17 cellular contexts compared by ENCODE assay signal in the genomic region with DNA sequence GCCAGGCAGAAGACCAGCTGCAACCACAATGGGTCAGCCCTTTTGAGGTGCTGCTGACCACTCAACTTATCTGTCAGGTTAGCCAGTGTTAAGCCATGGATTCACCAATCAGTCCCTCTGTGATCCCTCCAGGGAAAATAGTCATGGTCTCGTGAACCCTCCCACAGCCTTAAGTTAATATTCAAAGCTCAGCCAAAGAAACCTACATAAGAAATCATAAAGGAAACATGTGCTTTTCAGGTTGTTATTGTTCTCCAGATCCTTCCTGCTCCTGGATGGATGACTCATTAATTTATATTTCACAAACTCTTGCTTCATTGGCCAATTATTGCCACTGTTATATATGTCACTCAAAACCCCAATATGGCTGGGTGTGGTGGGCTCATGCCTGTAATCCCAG.
A peak's percentile ranks its signal among the peaks of the same experiment; 100 is the strongest.
DNase-seq lines count a peak whose midpoint lies in the region; ATAC-seq and TF ChIP-seq lines count a peak whose summit lies in the region.
"Had no signal": no experiment of that assay in that cellular context is flagged by ENCODE, and none has a peak within 500 bp of the region (broad histone marks: within the 10 kb centered on the region; RNA-seq: fewer than 3 reads in every experiment).

No MANE protein-coding gene starts in this region.

- H3K36me3 ChIP-seq in breast epithelium = no peaks in the 10 kb centered on the region
- no peaks in the 10 kb centered on the region for H3K36me3 ChIP-seq in transverse colon
- H3K36me3 ChIP-seq: BLaER1, HAP-1 had no signal

- no TSS peak for BruUV-seq in MCF 10A (replicated peaks; lab: Mats Ljungman, UMichigan)

- H3K27ac ChIP-seq in breast epithelium = no peak overlapping the region
- H3K27ac ChIP-seq in transverse colon = no peak overlapping the region
- H3K27ac ChIP-seq: 22Rv1, BLaER1 had no signal

- H3K36me3 Mint-ChIP-seq in MCF 10A (ENCODE audit: insufficient read depth, unreplicated experiment) = no peaks in the 10 kb centered on the region
- H3K36me3 Mint-ChIP-seq: CD8-positive, alpha-beta memory T cell had no signal

- no peaks in the 10 kb centered on the region for H3K27me3 Mint-ChIP-seq in MCF 10A (ENCODE audit: insufficient read depth, unreplicated experiment)
- H3K27me3 Mint-ChIP-seq in stimulated activated naive CD8-positive, alpha-beta T cell treated with anti-CD3 and anti-CD28 coated beads, Interleukin-15, amount 100 ng/mL, for 72 hours = no peaks in the 10 kb centered on the region

- CTCF ChIA-PET in MCF 10A (lab: Yijun Ruan, JAX) = interaction anchor here (0.8 kb wide), 1 partner anchor 75 kb away, joined by 5 read pairs; no protein-coding TSS in a partner anchor

- TF ChIP-seq POLR2A in breast epithelium (IDR thresholded peaks at IDR 0.05) (no peak), transverse colon (IDR thresholded peaks at IDR 0.05) (no peak)

- no peak overlapping the region for H3K4me3 Mint-ChIP-seq in MCF 10A (ENCODE audit: unreplicated experiment)
- no peak overlapping the region for H3K4me3 Mint-ChIP-seq in stimulated activated naive CD8-positive, alpha-beta T cell treated with anti-CD3 and anti-CD28 coated beads, Interleukin-15, amount 100 ng/mL, for 72 hours
- H3K4me3 Mint-ChIP-seq: CD8-positive, alpha-beta memory T cell had no signal

- POLR2A ChIA-PET in MCF 10A (lab: Yijun Ruan, JAX) = interaction anchor here (1.1 to 1.9 kb wide), 2 partner anchors 9 to 10 kb away, joined by 3 to 5 read pairs; no protein-coding TSS in a partner anchor

- H3K9me3 Mint-ChIP-seq in MCF 10A (ENCODE audit: unreplicated experiment) = no peaks in the 10 kb centered on the region
- peaks cover under 1 to 18% of the 10 kb centered on the region in 2 donors for H3K9me3 Mint-ChIP-seq in stimulated activated naive CD8-positive, alpha-beta T cell treated with anti-CD3 and anti-CD28 coated beads, Interleukin-15, amount 100 ng/mL, for 72 hours

- 83 to 93% methylated on average over 1 of the region's 1 CpG for WGBS in transverse colon (ENCODE audit: low coverage in 1 of 2), 2 donors

- ATAC-seq in HG03457 (IDR thresholded peaks at IDR 0.05; ENCODE audit: unreplicated experiment) = no peak
- ATAC-seq in GM18517 (IDR thresholded peaks at IDR 0.05; ENCODE audit: unreplicated experiment) = no peak
- no peak for ATAC-seq in stimulated activated naive CD8-positive, alpha-beta T cell treated with anti-CD3 and anti-CD28 coated beads, Interleukin-15, amount 100 ng/mL, for 72 hours
- ATAC-seq: HepG2 had no signal

- peaks cover 21 to 24% of the 10 kb centered on the region in 2 donors for H3K9me3 ChIP-seq in breast epithelium
- peaks cover 0 to 11% of the 10 kb centered on the region in 2 donors for H3K9me3 ChIP-seq in transverse colon

- intact Hi-C loops in MCF 10A (cut with micrococcal nuclease) = no loop called here
- intact Hi-C loops in breast epithelium (cut with DNase I; ENCODE audit: low total_unique reads) = no loop called here
- intact Hi-C loops in transverse colon (cut with DNase I; ENCODE audit: low total_unique reads) = no loop called here

- in situ Hi-C loops in transverse colon (cut with MboI; ENCODE audit: low pct_ligation_motif_present in 1 of 4, low pct_unique_long_range_greater_than_20kb in 1 of 4, low sequenced_read_pairs in 3 of 4) = no loop called here

- no peaks in the 10 kb centered on the region for H3K27me3 ChIP-seq in breast epithelium
- H3K27me3 ChIP-seq in transverse colon = no peaks in the 10 kb centered on the region
- H3K27me3 ChIP-seq: BLaER1 had no signal

- H3K4me1 Mint-ChIP-seq in MCF 10A (ENCODE audit: insufficient read depth, unreplicated experiment) = no peaks in the 10 kb centered on the region
- H3K4me1 Mint-ChIP-seq in stimulated activated naive CD8-positive, alpha-beta T cell treated with anti-CD3 and anti-CD28 coated beads, Interleukin-15, amount 100 ng/mL, for 72 hours = no peaks in the 10 kb centered on the region
- H3K4me1 Mint-ChIP-seq: CD8-positive, alpha-beta memory T cell had no signal

- H3K4me1 ChIP-seq in breast epithelium (no peaks in the 10 kb centered on the region), transverse colon (no peaks in the 10 kb centered on the region)
- H3K4me1 ChIP-seq: BLaER1, HAP-1 had no signal

- TF ChIP-seq EP300 in transverse colon (IDR thresholded peaks at IDR 0.05; ENCODE audit: low read depth) = no peak

- no peak overlapping the region for H3K27ac Mint-ChIP-seq in MCF 10A (ENCODE audit: low read depth, unreplicated experiment)
- peak overlapping the region in 1 of 2 donors; percentile 27 for H3K27ac Mint-ChIP-seq in stimulated activated naive CD8-positive, alpha-beta T cell treated with anti-CD3 and anti-CD28 coated beads, Interleukin-15, amount 100 ng/mL, for 72 hours
- H3K27ac Mint-ChIP-seq: CD8-positive, alpha-beta memory T cell had no signal

- no peak overlapping the region for H3K4me3 ChIP-seq in breast epithelium
- no peak overlapping the region for H3K4me3 ChIP-seq in epithelial cell of esophagus (ENCODE audit: low read length)
- no peak overlapping the region for H3K4me3 ChIP-seq in transverse colon
- H3K4me3 ChIP-seq: BLaER1, HAP-1 had no signal

- TF ChIP-seq CTCF in MCF 10A (IDR thresholded peaks at IDR 0.05; ENCODE audit: unreplicated experiment) (no peak), breast epithelium (IDR thresholded peaks at IDR 0.05) (no peak), epithelial cell of esophagus (IDR thresholded peaks at IDR 0.05; ENCODE audit: insufficient read depth, low read depth, low read length, missing control alignments) (no peak), transverse colon (IDR thresholded peaks at IDR 0.05) (no peak)

- DNase-seq in MCF 10A (ENCODE audit: unreplicated experiment) = peak; percentile 49
- DNase-seq in breast epithelium (ENCODE audit: low spot score in 2 of 2) = no peak
- peak; percentile 34 for DNase-seq in epithelial cell of esophagus (ENCODE audit: low read depth)
- DNase-seq in glomerular endothelial cell (ENCODE audit: extremely low read depth, low read depth, low spot score) = peak; percentile 7
- no peak for DNase-seq in transverse colon
- no peak for DNase-seq in stimulated activated naive CD8-positive, alpha-beta T cell treated with anti-CD3 and anti-CD28 coated beads, Interleukin-15, amount 100 ng/mL, for 72 hours
- DNase-seq: AML-193; Calu3; CD8-positive, alpha-beta memory T cell; DMS 273 treated with DMSO at 0.1 percent for 48 hours; GOT3 had no signal

Comparison
In these comparisons a context has a peak if more than half of its experiments do, and no peak if none do; other contexts are left out.
1. DNase-seq: peak in MCF 10A (single experiment), epithelial cell of esophagus (single experiment) and glomerular endothelial cell (single experiment); none in breast epithelium (0 of 2), transverse colon (single experiment) and stimulated activated naive CD8-positive, alpha-beta T cell treated with anti-CD3 and anti-CD28 coated beads, Interleukin-15, amount 100 ng/mL, for 72 hours (0 of 2).